In the genomic region with DNA sequence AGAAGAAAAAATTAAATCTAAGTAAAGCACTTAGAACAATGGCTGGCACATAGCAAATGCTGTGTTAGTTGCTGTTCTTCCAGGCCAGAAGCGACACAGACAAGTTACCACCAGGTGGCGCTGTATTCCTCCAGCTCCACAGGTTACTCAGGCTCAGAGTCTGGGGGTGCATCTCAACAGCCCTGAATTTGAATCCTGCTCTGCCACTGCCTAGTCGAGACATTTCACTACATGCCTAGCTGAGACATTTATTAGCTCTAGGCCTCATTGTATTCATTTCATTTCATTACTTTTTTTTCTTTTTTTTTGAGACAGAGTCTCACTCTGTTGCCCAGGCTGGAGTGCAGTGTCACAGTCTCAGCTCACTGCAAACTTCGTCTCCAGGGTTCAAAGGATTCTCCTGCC, we compare ENCODE assay signal across 9 cellular contexts. TPM values are rescaled to one million over a fixed set of nuclear protein-coding genes. Genes with fewer than 3 reads are reported as not detected.
DNase-seq lines count a peak whose midpoint lies in the region; ATAC-seq and TF ChIP-seq lines count a peak whose summit lies in the region.
"Had no signal": no experiment of that assay in that cellular context is flagged by ENCODE, and none has a peak within 500 bp of the region (broad histone marks: within the 10 kb centered on the region; RNA-seq: fewer than 3 reads in every experiment).

No MANE protein-coding gene starts in this region.

- H3K9ac ChIP-seq in KMS-11 (no peak overlapping the region), trophoblast cell (ENCODE audit: low read length) (no peak overlapping the region)

- H4K91ac ChIP-seq in trophoblast cell (ENCODE audit: low read depth, low read length): no peak overlapping the region

- peaks cover 3% of the 10 kb centered on the region for H3K9me3 ChIP-seq in trophoblast cell (ENCODE audit: insufficient read depth, low read depth, low read length)
- no peaks in the 10 kb centered on the region for H3K9me3 ChIP-seq in upper lobe of left lung

- H2AK5ac ChIP-seq in trophoblast cell (ENCODE audit: low read length): no peak overlapping the region

- H3K79me1 ChIP-seq in trophoblast cell (ENCODE audit: low read length): no peaks in the 10 kb centered on the region

- WGBS in trophoblast cell (ENCODE audit: extremely low coverage, insufficient coverage, insufficient read length): no CpG with 5 or more reads among the region's 4 CpGs
- WGBS in upper lobe of left lung, 2 donors: 20 to 27% methylated on average over 4 of the region's 4 CpGs

- H2BK120ac ChIP-seq in trophoblast cell (ENCODE audit: insufficient read depth, low read length, poor library complexity): no peak overlapping the region

- DNase-seq in D341Med (ENCODE audit: low spot score) (peak; percentile 81), SK-MEL-5 (ENCODE audit: low read depth, low spot score) (peak; percentile 75), germinal center (ENCODE audit: low spot score) (peak; percentile 65), trophoblast cell (peak; percentile 34 to 81), upper lobe of left lung (peak in 1 of 2 donors; percentile 76)
- DNase-seq in activated naive CD4-positive, alpha-beta T cell (lab: John Stamatoyannopoulos, UW): peak; percentile 33 to 66 (median 61)

- no peaks in the 10 kb centered on the region for H4K20me1 ChIP-seq in KMS-11 (ENCODE audit: insufficient read depth)

- TF ChIP-seq EP300 in upper lobe of left lung (IDR thresholded peaks at IDR 0.05): no peak

- H3K36me3 ChIP-seq in KMS-11 (ENCODE audit: insufficient read depth) (no peaks in the 10 kb centered on the region), trophoblast cell (ENCODE audit: control insufficient read depth in 1 of 2, insufficient read depth in 2 of 2, low read length in 2 of 2) (no peaks in the 10 kb centered on the region), upper lobe of left lung (no peaks in the 10 kb centered on the region)

- H3K4me2 ChIP-seq in KMS-11: peak overlapping the region; percentile 1; the same call in 1 of the 2 replicates
- no peak overlapping the region for H3K4me2 ChIP-seq in trophoblast cell (ENCODE audit: low read length)

- peaks cover 67% of the 10 kb centered on the region for H3K4me1 ChIP-seq in KMS-11 (ENCODE audit: low read depth, poor library complexity, severe bottlenecking)
- no peaks in the 10 kb centered on the region for H3K4me1 ChIP-seq in trophoblast cell (ENCODE audit: control insufficient read depth in 1 of 2, insufficient read depth in 2 of 2, low read length in 2 of 2)
- no peaks in the 10 kb centered on the region for H3K4me1 ChIP-seq in upper lobe of left lung

- peak; percentile 78 for TF ChIP-seq CTCF in KMS-11 (conservative IDR thresholded peaks at IDR 0.05; ENCODE audit: low read depth, low read length)
- TF ChIP-seq CTCF in upper lobe of left lung (IDR thresholded peaks at IDR 0.05): peak; percentile 30 to 78 (median 70)

- no peak overlapping the region for H2AFZ ChIP-seq in KMS-11 (ENCODE audit: low read depth)
- no peak overlapping the region for H2AFZ ChIP-seq in trophoblast cell (ENCODE audit: insufficient read depth, low read length, poor library complexity)

- in situ Hi-C loops in SK-MEL-5 (cut with HindIII; ENCODE audit: low pct_unique_long_range_greater_than_20kb, low sequenced_read_pairs): no loop called here

- no peak overlapping the region for H4K12ac ChIP-seq in trophoblast cell (ENCODE audit: low read depth, low read length)

- peak overlapping the region; percentile 51; the same call in 1 of the 2 replicates for H3K27ac ChIP-seq in KMS-11
- no peak overlapping the region for H3K27ac ChIP-seq in trophoblast cell (ENCODE audit: low read depth, low read length)
- H3K27ac ChIP-seq in upper lobe of left lung: no peak overlapping the region

- H3K4me3 ChIP-seq in KMS-11 (IDR thresholded peaks at IDR 0.05; ENCODE audit: insufficient read depth, low read depth, low read length) (no peak overlapping the region), trophoblast cell (ENCODE audit: low read depth, low read length) (no peak overlapping the region), upper lobe of left lung (no peak overlapping the region)

- no peak overlapping the region for H4K8ac ChIP-seq in trophoblast cell (ENCODE audit: low read depth, low read length)

- no peak overlapping the region for H2BK5ac ChIP-seq in trophoblast cell (ENCODE audit: low read depth, low read length, poor library complexity)

- H3K14ac ChIP-seq in trophoblast cell (ENCODE audit: low read length): no peak overlapping the region

- H2BK12ac ChIP-seq in trophoblast cell (ENCODE audit: low read length): no peak overlapping the region

- H3K79me2 ChIP-seq in KMS-11 (ENCODE audit: insufficient read depth, low read depth) (no peaks in the 10 kb centered on the region), trophoblast cell (ENCODE audit: control insufficient read depth, insufficient read depth, low read length, poor library complexity) (no peaks in the 10 kb centered on the region)

- no peak overlapping the region for H3K18ac ChIP-seq in trophoblast cell (ENCODE audit: low read length)

- ATAC-seq in upper lobe of left lung (ENCODE audit: low FRiP score in 2 of 2): peak; percentile 72 to 76
- ATAC-seq in GM19452 (IDR thresholded peaks at IDR 0.05; ENCODE audit: unreplicated experiment): no peak

- H3K4ac ChIP-seq in trophoblast cell (ENCODE audit: low read depth, low read length): no peak overlapping the region

- TF ChIP-seq POLR2A in upper lobe of left lung (IDR thresholded peaks at IDR 0.05): no peak

- H3K27me3 ChIP-seq in KMS-11 (ENCODE audit: insufficient read depth, low read depth) (no peaks in the 10 kb centered on the region), trophoblast cell (ENCODE audit: insufficient read depth, low read length) (no peaks in the 10 kb centered on the region), upper lobe of left lung (no peaks in the 10 kb centered on the region)

- H3K23ac ChIP-seq in trophoblast cell (ENCODE audit: low read length): no peak overlapping the region

RNA-seq across cellular contexts. Expression of gene CYP2B6, which starts 16.4 kb away (rescaled TPM):
- total RNA-seq in SK-MEL-5 (2014; rRNA removed; shearing (Covaris generic)): 0.13 TPM in 1 of 2 replicates, not detected in the other
- not detected in 2 replicates for polyA plus RNA-seq in SK-MEL-5 (2015; cell fraction: cytosol; rRNA removed)
- polyA plus RNA-seq in SK-MEL-5 (2015; cell fraction: nucleus; rRNA removed): not detected in 2 replicates
- 0.01 and 0.06 TPM in 2 replicates for polyA plus RNA-seq in trophoblast cell (2013)
- total RNA-seq in upper lobe of left lung: 1 to 10 TPM in 1 of 6 donors, under 1 TPM in 1, not detected in 4; 0.34 to 1.8 TPM
- polyA plus RNA-seq: adipose tissue had no signal
